ENCODE assay signal across 1 cellular context in genomic region chr2:11465110-11465484, GRCh38.
TF ChIP-seq lines count a peak whose summit lies in the region.

No MANE protein-coding gene starts in this region.

TF ChIP-seq in GM12878, 131 proteins besides CTCF, POLR2A, EP300 and RAD21 (continued from another document):
- no peak for TF ChIP-seq BCL3 (IDR thresholded peaks at IDR 0.05; ENCODE audit: borderline replicate concordance, insufficient read depth, low read depth, low read length, poor library complexity, severe bottlenecking)
- TF ChIP-seq HCFC1 (IDR thresholded peaks at IDR 0.05; ENCODE audit: low read length): no peak
- TF ChIP-seq CEBPB (IDR thresholded peaks at IDR 0.05; ENCODE audit: borderline replicate concordance in 1 of 2, low read depth in 2 of 2, low read length in 2 of 2): no peak
- no peak for TF ChIP-seq ZNF687 (IDR thresholded peaks at IDR 0.05)
- TF ChIP-seq YBX1 (IDR thresholded peaks at IDR 0.05): no peak
- TF ChIP-seq CREM (IDR thresholded peaks at IDR 0.05; ENCODE audit: low read depth): no peak
- TF ChIP-seq CHD2 (IDR thresholded peaks at IDR 0.05; ENCODE audit: borderline replicate concordance, low read depth, low read length): no peak
- TF ChIP-seq JUNB (IDR thresholded peaks at IDR 0.05): no peak
- TF ChIP-seq NR2C2 (IDR thresholded peaks at IDR 0.05; ENCODE audit: borderline replicate concordance, control insufficient read depth, insufficient read length, low read depth): no peak
- no peak for TF ChIP-seq FOXM1 (IDR thresholded peaks at IDR 0.05; ENCODE audit: low read depth, low read length)
- no peak for TF ChIP-seq KLF5 (IDR thresholded peaks at IDR 0.05; ENCODE audit: partially characterized antibody)
TF ChIP-seq in GM12878: peak in this region for 0.
